In genomic region chr16:66578596-66579531, GRCh38 we compare ENCODE assay signal across 11 cellular contexts. TPM values are rescaled to one million over a fixed set of nuclear protein-coding genes. Genes with fewer than 3 reads are reported as not detected.
A peak's percentile ranks its signal among the peaks of the same experiment; 100 is the strongest.
DNase-seq lines count a peak whose midpoint lies in the region; ATAC-seq, FAIRE-seq and TF ChIP-seq lines count a peak whose summit lies in the region.
"Had no signal": no experiment of that assay in that cellular context is flagged by ENCODE, and none has a peak within 500 bp of the region (broad histone marks: within the 10 kb centered on the region; RNA-seq: fewer than 3 reads in every experiment).

TSS of gene CMTM2 (plus strand) at chr16:66579463. CDS start at chr16:66579608, 145 bp downstream.

- in situ Hi-C loops in HepG2 (cut with HindIII; ENCODE audit: extremely low pct_ligation_motif_present, low pct_unique_long_range_greater_than_20kb): no loop called here
- in situ Hi-C loops in mammary epithelial cell (cut with MboI; ENCODE audit: low sequenced_read_pairs in 2 of 2): no loop called here

- H3K9ac ChIP-seq in liver (ENCODE audit: low read depth in 1 of 2, low read length in 2 of 2) (no peak within 1 kb of the TSS), HepG2 (ENCODE audit: insufficient read depth, low read depth, low read length) (no peak within 1 kb of the TSS), mammary epithelial cell (ENCODE audit: insufficient read depth, low read length) (no peak within 1 kb of the TSS)

- H2AFZ ChIP-seq in HepG2 (ENCODE audit: low read length): no peak within 1 kb of the TSS
- no peak within 1 kb of the TSS for H2AFZ ChIP-seq in mammary epithelial cell (ENCODE audit: low read depth, low read length)

- TF ChIP-seq RAD21 in liver (IDR thresholded peaks at IDR 0.05) (no peak), HepG2 (CRISPR knock-in tag; IDR thresholded peaks at IDR 0.05) (no peak)

- FAIRE-seq in HepG2 (lab: Jason Lieb, UNC): no peak

- dilution Hi-C loops in mammary epithelial cell (cut with HindIII; ENCODE audit: low sequenced_read_pairs): no loop called here

- 19% methylated on average over 78 of the region's 78 CpGs for WGBS in liver
- WGBS in HepG2 (ENCODE audit: low lambda C conversion rate): 77% methylated on average over 78 of the region's 78 CpGs
- WGBS in mammary epithelial cell (ENCODE audit: low coverage, missing lambda C conversion rate): 34% methylated on average over 30 of the region's 78 CpGs
- WGBS in upper lobe of left lung, 2 donors: 29 to 36% methylated on average over 36 to 61 of the region's 78 CpGs

- H3K79me2 ChIP-seq in HepG2 (ENCODE audit: insufficient read depth, low read length) (no peaks in the 10 kb centered on the region), mammary epithelial cell (ENCODE audit: insufficient read depth, low read length) (no peaks in the 10 kb centered on the region)

- H3K4me1 ChIP-seq in liver (ENCODE audit: control insufficient read depth in 4 of 4, insufficient read depth in 4 of 4, low read length in 3 of 4) (peaks cover 4 to 12% (median 5%) of the 10 kb centered on the region in 4 donors), HepG2 (ENCODE audit: insufficient read depth, low read length) (peaks cover 2% of the 10 kb centered on the region; the same call in 1 of the 2 replicates), mammary epithelial cell (ENCODE audit: insufficient read depth, low read length) (peaks cover 21% of the 10 kb centered on the region), mucosa of descending colon (ENCODE audit: low read depth) (peaks cover 9% of the 10 kb centered on the region), upper lobe of left lung (peaks cover 8 to 16% (median 12%) of the 10 kb centered on the region in 4 donors)

- H3K9me3 ChIP-seq in liver (ENCODE audit: control insufficient read depth in 4 of 4, low read length in 3 of 4) (no peaks in the 10 kb centered on the region), HepG2 (ENCODE audit: low read length) (no peaks in the 10 kb centered on the region), mammary epithelial cell (replicated peaks; ENCODE audit: insufficient read depth, low read length) (no peaks in the 10 kb centered on the region), mucosa of descending colon (no peaks in the 10 kb centered on the region), upper lobe of left lung (no peaks in the 10 kb centered on the region)

- no peak for TF ChIP-seq POLR2A in HepG2 (IDR thresholded peaks at IDR 0.05; ENCODE audit: insufficient read depth in 1 of 2, low read depth in 2 of 2, low read length in 2 of 2)
- no peak for TF ChIP-seq POLR2A in upper lobe of left lung (IDR thresholded peaks at IDR 0.05)

- TF ChIP-seq EP300 in HepG2 (IDR thresholded peaks at IDR 0.05; ENCODE audit: low read depth in 2 of 2, low read length in 2 of 2) (no peak), HepG2 (CRISPR knock-in tag; IDR thresholded peaks at IDR 0.05; ENCODE audit: borderline replicate concordance) (no peak), upper lobe of left lung (IDR thresholded peaks at IDR 0.05) (no peak)

- POLR2A ChIA-PET in HepG2 (lab: Yijun Ruan, JAX): no interaction called here

- CTCF ChIA-PET in HepG2 (lab: Yijun Ruan, JAX; ENCODE audit: low intra/inter-chr PET ratio, low total read pairs) (no interaction called here), mammary epithelial cell (lab: Charles Lee; ENCODE audit: low non-redundant PET) (no interaction called here)

- no peaks in the 10 kb centered on the region for H3K36me3 ChIP-seq in liver (ENCODE audit: control insufficient read depth in 4 of 4, insufficient read depth in 3 of 4, low read depth in 1 of 4, low read length in 3 of 4)
- no peaks in the 10 kb centered on the region for H3K36me3 ChIP-seq in HepG2 (replicated peaks in 1 of 2; ENCODE audit: control insufficient read depth in 1 of 2, insufficient read depth in 2 of 2, low read length in 2 of 2)
- H3K36me3 ChIP-seq in mammary epithelial cell (ENCODE audit: insufficient read depth, low read length): no peaks in the 10 kb centered on the region
- no peaks in the 10 kb centered on the region for H3K36me3 ChIP-seq in mucosa of descending colon (ENCODE audit: low read depth)
- H3K36me3 ChIP-seq in upper lobe of left lung: no peaks in the 10 kb centered on the region

- H3K4me2 ChIP-seq in HepG2 (ENCODE audit: low read depth, low read length) (no peak within 1 kb of the TSS), mammary epithelial cell (ENCODE audit: insufficient read depth, low read depth, low read length) (peak within 1 kb of the TSS; percentile 13)

- H3K27ac ChIP-seq in liver (ENCODE audit: low read depth in 1 of 2, low read length in 2 of 2) (no peak within 1 kb of the TSS), HepG2 (ENCODE audit: extremely low read length, insufficient read depth, low read length) (no peak within 1 kb of the TSS), mammary epithelial cell (ENCODE audit: insufficient read depth, low read depth, low read length) (no peak within 1 kb of the TSS), upper lobe of left lung (no peak within 1 kb of the TSS)

- H3K4me3 ChIP-seq in liver (ENCODE audit: low read depth in 1 of 3, low read length in 3 of 3) (peak within 1 kb of the TSS in 2 of 3 donors; percentile 12 to 29), HepG2 (replicated peaks in 1 of 3; ENCODE audit: insufficient read depth in 1 of 3, low read depth in 2 of 3, low read length in 3 of 3) (no peak within 1 kb of the TSS), mammary epithelial cell (replicated peaks in 1 of 3; ENCODE audit: insufficient read depth in 1 of 3, low read depth in 2 of 3, low read length in 3 of 3) (no peak within 1 kb of the TSS), mucosa of descending colon (no peak within 1 kb of the TSS), upper lobe of left lung (peak within 1 kb of the TSS in 3 of 4 donors; percentile 26 to 39 (median 37))

- H3K27me3 ChIP-seq in liver (ENCODE audit: control insufficient read depth in 4 of 4, insufficient read depth in 4 of 4, low read length in 3 of 4): peaks cover 0 to 9% (median 0%) of the 10 kb centered on the region in 4 donors
- H3K27me3 ChIP-seq in HepG2 (ENCODE audit: control insufficient read depth in 1 of 2, insufficient read depth in 2 of 2, low read length in 2 of 2): peaks cover 0 to 14% of the 10 kb centered on the region in 2 experiments; a peak in 2 of 5 replicates
- no peaks in the 10 kb centered on the region for H3K27me3 ChIP-seq in mammary epithelial cell (ENCODE audit: insufficient read depth, low read length)
- H3K27me3 ChIP-seq in upper lobe of left lung: peaks cover 0 to 3% (median 0%) of the 10 kb centered on the region in 4 donors

- no peak for DNase-seq in HepG2 (ENCODE audit: low spot score)
- no peak for DNase-seq in mammary epithelial cell
- no peak for DNase-seq in mucosa of descending colon
- DNase-seq in upper lobe of left lung: peak in 1 of 2 donors; percentile 85
- DNase-seq in central memory CD4-positive, alpha-beta T cell: no peak
- DNase-seq in DMS 273 treated with DMSO at 0.1 percent for 48 hours (lab: John Stamatoyannopoulos, UW): no peak
- DNase-seq in NCI-H1105 (lab: John Stamatoyannopoulos, UW): no peak
- DNase-seq: DMS153 had no signal

- ATAC-seq in HepG2 (no peak), mucosa of descending colon (peak; percentile 46), upper lobe of left lung (ENCODE audit: low FRiP score in 2 of 2) (no peak)

- no peak for TF ChIP-seq CTCF in liver (IDR thresholded peaks at IDR 0.05; ENCODE audit: low read depth, low read length, missing input control)
- no peak for TF ChIP-seq CTCF in HepG2 (CRISPR knock-in tag; IDR thresholded peaks at IDR 0.05)
- TF ChIP-seq CTCF in mammary epithelial cell (conservative IDR thresholded peaks at IDR 0.05 in 1 of 2, IDR thresholded peaks at IDR 0.05 in 1 of 2; ENCODE audit: extremely low read depth in 1 of 2, insufficient read depth in 1 of 2, low read depth in 1 of 2, low read length in 2 of 2): no peak
- TF ChIP-seq CTCF in mucosa of descending colon (IDR thresholded peaks at IDR 0.05): no peak
- TF ChIP-seq CTCF in upper lobe of left lung (IDR thresholded peaks at IDR 0.05): no peak

- BruUV-seq in HepG2 (replicated peaks; lab: Mats Ljungman, UMichigan) (no TSS peak), mammary epithelial cell (replicated peaks; lab: Mats Ljungman, UMichigan) (no TSS peak)

- intact Hi-C loops in HepG2 (cut with micrococcal nuclease; ENCODE audit: unreplicated experiment): no loop called here
- intact Hi-C loops in mammary epithelial cell (cut with micrococcal nuclease): no loop called here
- intact Hi-C loops in mucosa of descending colon (cut with DNase I, micrococcal nuclease): no loop called here

- H4K20me1 ChIP-seq in HepG2 (ENCODE audit: insufficient read depth, low read length) (no peaks in the 10 kb centered on the region), mammary epithelial cell (ENCODE audit: insufficient read depth, low read length) (no peaks in the 10 kb centered on the region)

RNA-seq across cellular contexts. Expression of gene CMTM2, which starts in this region (rescaled TPM):
- total RNA-seq in liver (1 to 10 TPM in 1 of 2 donors, under 1 TPM in 1; 0.50 to 1.1 TPM), HepG2 (2016; rRNA removed; fragmentation: Illumina TruSeq; extraction: Trizol) (not detected in 2 replicates), mammary epithelial cell (not detected), mucosa of descending colon (under 1 TPM in 1 of 3 donors, not detected in 2; 0.46 TPM), upper lobe of left lung (1 to 10 TPM in 3 of 6 donors, under 1 TPM in 1, not detected in 2; 0.55 to 4.4 (median 3.4) TPM)
- polyA plus RNA-seq in liver (under 1 TPM; 0.57 to 0.67 TPM), HepG2 (2011; rRNA removed) (not detected in 2 replicates), mammary epithelial cell (0.08 TPM)
- not detected in 2 replicates for total RNA-seq in HepG2 (2016; cell fraction: cytosol; rRNA removed; fragmentation: Illumina TruSeq; extraction: Trizol; ENCODE audit: low read depth)
- not detected in 2 replicates for total RNA-seq in HepG2 (2016; cell fraction: insoluble cytoplasmic fraction; rRNA removed; fragmentation: Illumina TruSeq; extraction: Trizol)
- total RNA-seq in HepG2 (2016; cell fraction: membrane; rRNA removed; fragmentation: Illumina TruSeq; extraction: Trizol): not detected in 2 replicates
- total RNA-seq in HepG2 (2016; cell fraction: nucleus; rRNA removed; fragmentation: Illumina TruSeq; extraction: Trizol): not detected in 2 replicates
- not detected in 2 replicates for polyA plus RNA-seq in HepG2 (2011; cell fraction: cytosol; rRNA removed)
- not detected in 2 replicates for polyA plus RNA-seq in HepG2 (2011; cell fraction: nucleus; rRNA removed)
- not detected in 2 replicates for polyA plus RNA-seq in HepG2 (2012)
- polyA plus RNA-seq in HepG2 (2016; cell fraction: cytosol; fragmentation: Illumina TruSeq; extraction: Trizol; ENCODE audit: low read depth): not detected in 2 replicates
- polyA plus RNA-seq in HepG2 (2016; cell fraction: insoluble cytoplasmic fraction; fragmentation: Illumina TruSeq; extraction: Trizol; ENCODE audit: low read depth): not detected in 2 replicates
- not detected in 2 replicates for polyA plus RNA-seq in HepG2 (2016; cell fraction: membrane; fragmentation: Illumina TruSeq; extraction: Trizol; ENCODE audit: low read depth)
- polyA plus RNA-seq in HepG2 (2016; cell fraction: nucleus; fragmentation: Illumina TruSeq; extraction: Trizol; ENCODE audit: insufficient read depth, low read depth): not detected in 2 replicates
- not detected in 2 replicates for polyA minus RNA-seq in HepG2 (2011; rRNA and poly(A)+ RNA removed; ENCODE audit: low replicate concordance)
- not detected in 2 replicates for polyA minus RNA-seq in HepG2 (2011; cell fraction: cytosol; rRNA and poly(A)+ RNA removed)
- polyA minus RNA-seq in HepG2 (2011; cell fraction: nucleus; rRNA and poly(A)+ RNA removed): not detected in 2 replicates
- polyA minus RNA-seq in mammary epithelial cell: not detected
- total RNA-seq: cerebellum, myocyte had no signal

Comparison
In these comparisons a context has a peak if more than half of its experiments do, and no peak if none do; other contexts are left out.
1. H3K4me3 ChIP-seq: peak in liver (2 of 3) and upper lobe of left lung (3 of 4); none in HepG2 (0 of 3), mammary epithelial cell (0 of 3) and mucosa of descending colon (single experiment).
2. Peak in ATAC-seq in mucosa of descending colon; RNA of the gene not detected or under 1 TPM.